Comparison of ENCODE assay signal across 11 cellular contexts in genomic region chr3:189267981-189268613, GRCh38.
DNase-seq lines count a peak whose midpoint lies in the region; ATAC-seq, FAIRE-seq and TF ChIP-seq lines count a peak whose summit lies in the region.
"Had no signal": no experiment of that assay in that cellular context is flagged by ENCODE, and none has a peak within 500 bp of the region (broad histone marks: within the 10 kb centered on the region; RNA-seq: fewer than 3 reads in every experiment).

No MANE protein-coding gene starts in this region.

- H3K4me1 ChIP-seq in astrocyte (ENCODE audit: insufficient read depth, low read length) (no peaks in the 10 kb centered on the region), mesenchymal stem cell (ENCODE audit: control insufficient read depth, insufficient read depth, low read depth, low read length) (peaks cover 2% of the 10 kb centered on the region), gastroesophageal sphincter (peaks cover 0 to 8% (median 0%) of the 10 kb centered on the region in 3 donors)
- H3K4me1 ChIP-seq: prostate gland had no signal

- H3K27ac ChIP-seq in astrocyte (ENCODE audit: low read depth, low read length): no peak overlapping the region
- H3K27ac ChIP-seq in mesenchymal stem cell (ENCODE audit: low read length, poor library complexity, severe bottlenecking): no peak overlapping the region
- no peak overlapping the region for H3K27ac ChIP-seq in gastroesophageal sphincter
- H3K27ac ChIP-seq: prostate gland had no signal

- H3K4me1 Mint-ChIP-seq in astrocyte (ENCODE audit: low read depth, unreplicated experiment): peaks cover 23% of the 10 kb centered on the region
- H3K4me1 Mint-ChIP-seq in activated T-helper 1 cell treated with anti-CD3 and anti-CD28 coated beads, Interleukin-12 subunit alpha, Interleukin-12 subunit beta, Interleukin-2, Interleukin-4 antibody, amounts not matched to agents 30 ng/mL and 10 ng/mL and 1 ng/mL, durations not matched to agents 14 hours and 24 hours and 36 hours (ENCODE audit: low read depth): peaks cover 7% of the 10 kb centered on the region

- H2BK12ac ChIP-seq in mesenchymal stem cell (ENCODE audit: low read length in 2 of 2): no peak overlapping the region

- no peaks in the 10 kb centered on the region for H4K20me1 ChIP-seq in astrocyte (ENCODE audit: insufficient read depth, low read length)

- H3K14ac ChIP-seq in mesenchymal stem cell (ENCODE audit: low read length in 2 of 2): no peak overlapping the region

- FAIRE-seq in astrocyte (lab: Jason Lieb, UNC): no peak

- H2BK15ac ChIP-seq in mesenchymal stem cell (ENCODE audit: low read depth, poor library complexity, severe bottlenecking): no peak overlapping the region

- no peak overlapping the region for H3K23ac ChIP-seq in mesenchymal stem cell (ENCODE audit: low read length in 2 of 2)

- intact Hi-C loops in left colon (cut with DNase I, micrococcal nuclease): no loop called here
- intact Hi-C loops in activated T-helper 1 cell treated with anti-CD3 and anti-CD28 coated beads, Interleukin-12 subunit alpha, Interleukin-12 subunit beta, Interleukin-2, Interleukin-4 antibody, amounts not matched to agents 30 ng/mL and 10 ng/mL and 1 ng/mL, durations not matched to agents 14 hours and 24 hours and 36 hours (cut with micrococcal nuclease): no loop called here

- no peaks in the 10 kb centered on the region for H3K36me3 Mint-ChIP-seq in astrocyte (ENCODE audit: low read depth, unreplicated experiment)
- H3K36me3 Mint-ChIP-seq in activated T-helper 1 cell treated with anti-CD3 and anti-CD28 coated beads, Interleukin-12 subunit alpha, Interleukin-12 subunit beta, Interleukin-2, Interleukin-4 antibody, amounts not matched to agents 30 ng/mL and 10 ng/mL and 1 ng/mL, durations not matched to agents 14 hours and 24 hours and 36 hours (ENCODE audit: low read depth): no peaks in the 10 kb centered on the region
- H3K36me3 Mint-ChIP-seq: activated naive CD8-positive, alpha-beta T cell treated with anti-CD3 and anti-CD28 coated beads for 36 hours had no signal

- H3K4ac ChIP-seq in mesenchymal stem cell (ENCODE audit: low read depth in 1 of 2, low read length in 2 of 2): no peak overlapping the region

- H3K27me3 ChIP-seq in astrocyte (ENCODE audit: insufficient read depth, low read length) (peaks cover 6% of the 10 kb centered on the region), mesenchymal stem cell (ENCODE audit: control insufficient read depth in 1 of 2, insufficient read depth in 1 of 2, low read length in 2 of 2) (no peaks in the 10 kb centered on the region), gastroesophageal sphincter (no peaks in the 10 kb centered on the region)

- no peak overlapping the region for H4K91ac ChIP-seq in mesenchymal stem cell (ENCODE audit: low read length)

- H3K4me2 ChIP-seq in astrocyte (ENCODE audit: low read length) (no peak overlapping the region), mesenchymal stem cell (ENCODE audit: low read length, poor library complexity, severe bottlenecking) (no peak overlapping the region)

- no peaks in the 10 kb centered on the region for H3K9me3 Mint-ChIP-seq in astrocyte (ENCODE audit: unreplicated experiment)
- no peaks in the 10 kb centered on the region for H3K9me3 Mint-ChIP-seq in activated T-helper 1 cell treated with anti-CD3 and anti-CD28 coated beads, Interleukin-12 subunit alpha, Interleukin-12 subunit beta, Interleukin-2, Interleukin-4 antibody, amounts not matched to agents 30 ng/mL and 10 ng/mL and 1 ng/mL, durations not matched to agents 14 hours and 24 hours and 36 hours
- H3K9me3 Mint-ChIP-seq: activated naive CD8-positive, alpha-beta T cell treated with anti-CD3 and anti-CD28 coated beads for 36 hours had no signal

- H3K36me3 ChIP-seq in astrocyte (ENCODE audit: insufficient read depth, low read length) (no peaks in the 10 kb centered on the region), mesenchymal stem cell (ENCODE audit: control insufficient read depth in 1 of 2, insufficient read depth in 2 of 2, low read depth in 1 of 2, low read length in 2 of 2) (no peaks in the 10 kb centered on the region), gastroesophageal sphincter (no peaks in the 10 kb centered on the region)
- H3K36me3 ChIP-seq: prostate gland had no signal

- H3K79me1 ChIP-seq in mesenchymal stem cell (replicated peaks; ENCODE audit: low read length, poor library complexity, severe bottlenecking): no peaks in the 10 kb centered on the region

- TF ChIP-seq CTCF in astrocyte (IDR thresholded peaks at IDR 0.05; ENCODE audit: insufficient read depth, low read depth, low read length) (peak; percentile 20), gastroesophageal sphincter (IDR thresholded peaks at IDR 0.05) (no peak)

- no peak overlapping the region for H3K4me3 Mint-ChIP-seq in astrocyte (ENCODE audit: unreplicated experiment)
- H3K4me3 Mint-ChIP-seq in activated T-helper 1 cell treated with anti-CD3 and anti-CD28 coated beads, Interleukin-12 subunit alpha, Interleukin-12 subunit beta, Interleukin-2, Interleukin-4 antibody, amounts not matched to agents 30 ng/mL and 10 ng/mL and 1 ng/mL, durations not matched to agents 14 hours and 24 hours and 36 hours: no peak overlapping the region
- H3K4me3 Mint-ChIP-seq: activated naive CD8-positive, alpha-beta T cell treated with anti-CD3 and anti-CD28 coated beads for 36 hours had no signal

- no peak overlapping the region for H2BK5ac ChIP-seq in mesenchymal stem cell (ENCODE audit: low read depth, low read length, poor library complexity, severe bottlenecking)

- DNase-seq in COR-L47 (lab: John Stamatoyannopoulos, UW) (peak; percentile 41), HT-29 (ENCODE audit: low spot score) (peak; percentile 48), astrocyte (ENCODE audit: low read depth) (peak; percentile 14), mesenchymal stem cell (peak; percentile 14), left colon (no peak), NOMO-1 treated with dmso at 0.1 percent for 144 hours (lab: John Stamatoyannopoulos, UW; ENCODE audit: unreplicated experiment) (no peak)
- no peak for DNase-seq in activated T-helper 1 cell treated with anti-CD3 and anti-CD28 coated beads, Interleukin-12 subunit alpha, Interleukin-12 subunit beta, Interleukin-2, Interleukin-4 antibody, amounts not matched to agents 30 ng/mL and 10 ng/mL and 1 ng/mL, durations not matched to agents 14 hours and 24 hours and 36 hours (ENCODE audit: low spot score)
- DNase-seq: activated naive CD8-positive, alpha-beta T cell treated with anti-CD3 and anti-CD28 coated beads for 36 hours; NCI-H1048 had no signal

- no peak overlapping the region for H4K8ac ChIP-seq in mesenchymal stem cell (ENCODE audit: low read length)

- H3K27me3 Mint-ChIP-seq in astrocyte (ENCODE audit: low read depth, unreplicated experiment): no peaks in the 10 kb centered on the region
- no peaks in the 10 kb centered on the region for H3K27me3 Mint-ChIP-seq in activated T-helper 1 cell treated with anti-CD3 and anti-CD28 coated beads, Interleukin-12 subunit alpha, Interleukin-12 subunit beta, Interleukin-2, Interleukin-4 antibody, amounts not matched to agents 30 ng/mL and 10 ng/mL and 1 ng/mL, durations not matched to agents 14 hours and 24 hours and 36 hours (ENCODE audit: insufficient read depth)
- H3K27me3 Mint-ChIP-seq: activated naive CD8-positive, alpha-beta T cell treated with anti-CD3 and anti-CD28 coated beads for 36 hours had no signal

- no peaks in the 10 kb centered on the region for H3K79me2 ChIP-seq in astrocyte (ENCODE audit: insufficient read depth, low read length)

- H2AK5ac ChIP-seq in mesenchymal stem cell (ENCODE audit: low read length, severe bottlenecking): no peak overlapping the region

- TF ChIP-seq EP300 in gastroesophageal sphincter (IDR thresholded peaks at IDR 0.05): no peak

- no peak for ATAC-seq in left colon
- no peak for ATAC-seq in gastroesophageal sphincter

- no peak overlapping the region for H2AFZ ChIP-seq in astrocyte (ENCODE audit: low read depth, low read length)
- no peak overlapping the region for H2AFZ ChIP-seq in mesenchymal stem cell (ENCODE audit: low read depth, low read length)

- H2BK120ac ChIP-seq in mesenchymal stem cell (ENCODE audit: low read depth, low read length): no peak overlapping the region

- H3K9me3 ChIP-seq in astrocyte (ENCODE audit: insufficient read depth, low read depth, low read length) (no peaks in the 10 kb centered on the region), mesenchymal stem cell (ENCODE audit: control insufficient read depth, low read length) (no peaks in the 10 kb centered on the region), gastroesophageal sphincter (no peaks in the 10 kb centered on the region)
- H3K9me3 ChIP-seq: prostate gland had no signal

- TF ChIP-seq POLR2A in gastroesophageal sphincter (IDR thresholded peaks at IDR 0.05): no peak

- WGBS in mesenchymal stem cell: 98% methylated on average over 5 of the region's 7 CpGs
- 79 to 80% methylated on average over 3 to 7 of the region's 7 CpGs for WGBS in gastroesophageal sphincter (ENCODE audit: low coverage in 1 of 2), 2 donors

- no peak overlapping the region for H3K27ac Mint-ChIP-seq in astrocyte (ENCODE audit: unreplicated experiment)
- no peak overlapping the region for H3K27ac Mint-ChIP-seq in activated T-helper 1 cell treated with anti-CD3 and anti-CD28 coated beads, Interleukin-12 subunit alpha, Interleukin-12 subunit beta, Interleukin-2, Interleukin-4 antibody, amounts not matched to agents 30 ng/mL and 10 ng/mL and 1 ng/mL, durations not matched to agents 14 hours and 24 hours and 36 hours
- H3K27ac Mint-ChIP-seq: activated naive CD8-positive, alpha-beta T cell treated with anti-CD3 and anti-CD28 coated beads for 36 hours had no signal

- no peak overlapping the region for H3K18ac ChIP-seq in mesenchymal stem cell (ENCODE audit: low read depth in 1 of 2, low read length in 2 of 2)

- no peak overlapping the region for H3K9ac ChIP-seq in astrocyte (ENCODE audit: low read length)
- no peak overlapping the region for H3K9ac ChIP-seq in mesenchymal stem cell (ENCODE audit: low read length)

- no peak overlapping the region for H3K4me3 ChIP-seq in astrocyte (ENCODE audit: insufficient read depth, low read depth, low read length)
- no peak overlapping the region for H3K4me3 ChIP-seq in mesenchymal stem cell (ENCODE audit: insufficient read depth in 1 of 2, low read depth in 1 of 2, low read length in 2 of 2)
- H3K4me3 ChIP-seq in gastroesophageal sphincter: no peak overlapping the region
- H3K4me3 ChIP-seq: prostate gland had no signal

Comparison
In these comparisons a context has a peak if more than half of its experiments do, and no peak if none do; other contexts are left out.
1. DNase-seq: peak in COR-L47 (single experiment), HT-29 (single experiment), astrocyte (single experiment) and mesenchymal stem cell (single experiment); none in left colon (0 of 2), activated T-helper 1 cell treated with anti-CD3 and anti-CD28 coated beads, Interleukin-12 subunit alpha, Interleukin-12 subunit beta, Interleukin-2, Interleukin-4 antibody, amounts not matched to agents 30 ng/mL and 10 ng/mL and 1 ng/mL, durations not matched to agents 14 hours and 24 hours and 36 hours (single experiment) and NOMO-1 treated with dmso at 0.1 percent for 144 hours (single experiment).